20 cellular contexts compared by ENCODE assay signal in the genomic region with DNA sequence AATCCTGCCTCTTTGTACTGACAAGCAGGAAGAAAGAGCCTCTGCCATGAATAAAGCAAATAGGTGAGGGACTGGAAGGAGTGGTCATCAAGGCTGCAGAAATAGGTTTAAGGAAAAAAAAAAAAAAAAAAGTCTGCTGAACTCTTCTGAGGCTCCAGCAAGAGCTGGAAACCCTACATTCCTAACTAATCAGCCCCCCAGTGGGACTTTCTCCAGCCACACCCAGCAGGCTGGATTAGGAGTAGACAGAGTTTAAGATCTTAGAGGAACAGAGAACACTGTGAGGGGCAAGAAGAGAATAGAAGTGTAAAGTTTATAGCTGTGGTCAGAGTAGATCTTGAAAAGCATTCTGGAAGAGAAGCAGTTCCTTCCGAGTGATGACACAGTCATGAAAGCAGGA.
"Had no signal": no experiment of that assay in that cellular context is flagged by ENCODE, and none has a peak within 500 bp of the region (broad histone marks: within the 10 kb centered on the region; RNA-seq: fewer than 3 reads in every experiment).

No MANE protein-coding gene starts in this region.

- H3K36me3 Mint-ChIP-seq: natural killer cell treated with Interleukin-12 subunit alpha and Interleukin-12 subunit beta and Interleukin-15 and Interleukin-18, amount 100 ng/mL, for 72 hours had no signal

- DNase-seq: activated CD4-positive, alpha-beta memory T cell treated with anti-CD3 and anti-CD28 coated beads, Interleukin-2, amount 10 ng/mL, durations not matched to agents 7 days and 5 days; activated CD4-positive, alpha-beta T cell treated with anti-CD3 and anti-CD28 coated beads for 1 hour; activated gamma-delta T cell; activated T-cell treated with anti-CD3 and anti-CD28 coated beads, Interleukin-2, amount 50 U/mL, for 48 hours; amygdala; central memory CD4-positive, alpha-beta T cell; effector CD8-positive, alpha-beta T cell; kidney; left lung; mammary epithelial cell; occipital lobe; spleen; T-helper 1 cell had no signal

- H3K9me3 ChIP-seq: gastroesophageal sphincter, left lung, spleen had no signal

- H3K4me1 ChIP-seq: gastroesophageal sphincter, left lung had no signal

- H3K27ac ChIP-seq: gastroesophageal sphincter, left lung, spleen, VCaP had no signal

- H3K27me3 Mint-ChIP-seq: activated CD4-positive, alpha-beta memory T cell treated with anti-CD3 and anti-CD28 coated beads, Interleukin-2, amount 10 ng/mL, durations not matched to agents 7 days and 5 days; activated naive CD8-positive, alpha-beta T cell; brain; natural killer cell treated with Interleukin-12 subunit alpha and Interleukin-12 subunit beta and Interleukin-15 and Interleukin-18, amount 100 ng/mL, for 72 hours had no signal

- H3K4me1 Mint-ChIP-seq: brain had no signal

- H3K27ac Mint-ChIP-seq: activated CD4-positive, alpha-beta memory T cell treated with anti-CD3 and anti-CD28 coated beads, Interleukin-2, amount 10 ng/mL, durations not matched to agents 7 days and 5 days; activated naive CD8-positive, alpha-beta T cell; natural killer cell treated with Interleukin-12 subunit alpha and Interleukin-12 subunit beta and Interleukin-15 and Interleukin-18, amount 100 ng/mL, for 72 hours had no signal

- ATAC-seq: gastroesophageal sphincter; left lung; natural killer cell treated with Interleukin-12 subunit alpha and Interleukin-12 subunit beta and Interleukin-15 and Interleukin-18, amount 100 ng/mL, for 72 hours; sciatic nerve; SK-N-SH treated with all-trans-retinoic acid at 6 μM for 48 hours had no signal

- H3K9me3 Mint-ChIP-seq: activated CD4-positive, alpha-beta memory T cell treated with anti-CD3 and anti-CD28 coated beads, Interleukin-2, amount 10 ng/mL, durations not matched to agents 7 days and 5 days; brain; natural killer cell treated with Interleukin-12 subunit alpha and Interleukin-12 subunit beta and Interleukin-15 and Interleukin-18, amount 100 ng/mL, for 72 hours had no signal

- H3K4me3 Mint-ChIP-seq: activated CD4-positive, alpha-beta memory T cell treated with anti-CD3 and anti-CD28 coated beads, Interleukin-2, amount 10 ng/mL, durations not matched to agents 7 days and 5 days; activated naive CD8-positive, alpha-beta T cell; brain; natural killer cell treated with Interleukin-12 subunit alpha and Interleukin-12 subunit beta and Interleukin-15 and Interleukin-18, amount 100 ng/mL, for 72 hours had no signal

- H3K27me3 ChIP-seq: gastroesophageal sphincter, left lung, spleen had no signal

- H3K4me3 ChIP-seq: gastroesophageal sphincter, left lung, spleen had no signal
